Comparison of ENCODE assay signal across 14 cellular contexts in the genomic region with DNA sequence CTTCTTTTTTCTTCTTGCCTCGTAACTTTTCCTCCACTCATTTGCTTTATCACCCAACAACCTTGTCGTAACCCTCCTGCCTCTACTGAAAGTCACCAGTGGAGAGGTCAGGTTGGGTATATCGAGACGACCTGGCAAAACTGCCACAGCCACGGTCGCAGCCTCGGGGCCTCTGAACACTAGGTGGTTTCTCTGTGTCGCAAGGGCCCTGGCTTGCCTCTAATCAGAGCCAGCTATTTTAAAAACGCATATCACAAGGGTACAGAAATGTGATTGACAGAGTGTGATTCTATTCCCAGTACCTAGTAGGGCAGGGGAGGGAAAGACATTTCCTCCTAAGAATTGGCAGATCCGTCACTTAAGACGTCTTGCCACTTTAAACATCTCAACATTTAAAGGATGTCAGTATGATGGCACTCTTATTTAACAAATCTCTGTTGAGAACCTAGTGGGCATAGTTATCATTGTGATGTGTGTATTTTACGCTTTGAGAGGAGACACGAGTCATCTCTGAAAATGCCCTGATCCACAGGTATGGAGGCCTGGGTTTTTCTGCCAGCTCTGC.
DNase-seq lines count a peak whose midpoint lies in the region; ATAC-seq and TF ChIP-seq lines count a peak whose summit lies in the region.
"Had no signal": no experiment of that assay in that cellular context is flagged by ENCODE, and none has a peak within 500 bp of the region (broad histone marks: within the 10 kb centered on the region; RNA-seq: fewer than 3 reads in every experiment).

No MANE protein-coding gene starts in this region.

- H3K27me3 Mint-ChIP-seq in Caco-2 (ENCODE audit: insufficient read depth, unreplicated experiment), result no peaks in the 10 kb centered on the region

- H3K36me3 ChIP-seq in Caco-2 (ENCODE audit: control insufficient read depth, insufficient read depth, low read length) (peaks cover 14% of the 10 kb centered on the region), heart right ventricle (peaks cover 0 to 100% (median 32%) of the 10 kb centered on the region in 9 donors)

- peak; percentile 67 to 95 (median 82) for ATAC-seq in heart right ventricle
- peak; percentile 59 to 69 for ATAC-seq in right cardiac atrium
- ATAC-seq in sciatic nerve, result no peak
- ATAC-seq: HCT116 had no signal

- H3K9me3 ChIP-seq in Caco-2, result no peaks in the 10 kb centered on the region
- H3K9me3 ChIP-seq in heart right ventricle, result no peaks in the 10 kb centered on the region
- H3K9me3 ChIP-seq in right cardiac atrium (ENCODE audit: control insufficient read depth, low read length), result no peaks in the 10 kb centered on the region
- H3K9me3 ChIP-seq: BLaER1 had no signal

- no peaks in the 10 kb centered on the region for H3K4me1 ChIP-seq in Caco-2
- peaks cover 0 to 27% (median 0%) of the 10 kb centered on the region in 9 donors for H3K4me1 ChIP-seq in heart right ventricle
- H3K4me1 ChIP-seq in right cardiac atrium (ENCODE audit: control insufficient read depth, insufficient read depth, low read length), result no peaks in the 10 kb centered on the region
- H3K4me1 ChIP-seq: BLaER1 had no signal

- 53 to 65% methylated on average over 13 of the region's 13 CpGs for WGBS in heart right ventricle, 2 donors
- 70% methylated on average over 13 of the region's 13 CpGs for WGBS in right cardiac atrium

- H3K4me1 Mint-ChIP-seq in Caco-2 (ENCODE audit: low read depth, unreplicated experiment), result no peaks in the 10 kb centered on the region
- H3K4me1 Mint-ChIP-seq: CD8-positive, alpha-beta memory T cell had no signal

- H3K9me3 Mint-ChIP-seq in Caco-2 (ENCODE audit: unreplicated experiment), result no peaks in the 10 kb centered on the region
- H3K9me3 Mint-ChIP-seq: CD8-positive, alpha-beta memory T cell had no signal

- no peak for TF ChIP-seq CTCF in Caco-2 (IDR thresholded peaks at IDR 0.05; ENCODE audit: insufficient read depth in 1 of 2, low read depth in 1 of 2, low read length in 1 of 2, severe bottlenecking in 1 of 2, unreplicated experiment in 1 of 2)
- no peak for TF ChIP-seq CTCF in heart right ventricle (IDR thresholded peaks at IDR 0.05)

- H3K27me3 ChIP-seq in Caco-2 (replicated peaks; ENCODE audit: control insufficient read depth, insufficient read depth, low read length) (no peaks in the 10 kb centered on the region), heart right ventricle (no peaks in the 10 kb centered on the region), right cardiac atrium (ENCODE audit: control insufficient read depth, insufficient read depth) (no peaks in the 10 kb centered on the region)
- H3K27me3 ChIP-seq: BLaER1 had no signal

- H3K36me3 Mint-ChIP-seq in Caco-2 (ENCODE audit: insufficient read depth, unreplicated experiment), result peaks cover 95% of the 10 kb centered on the region
- H3K36me3 Mint-ChIP-seq: CD8-positive, alpha-beta memory T cell had no signal

- DNase-seq in Caco-2 (no peak), heart right ventricle (peak; percentile 34 to 54), right cardiac atrium (peak in 1 of 3 donors; percentile 62), putamen (ENCODE audit: low spot score) (peak; percentile 43), sciatic nerve (ENCODE audit: low spot score) (no peak), SHP77 (lab: John Stamatoyannopoulos, UW) (no peak), ureter (ENCODE audit: low spot score) (no peak)
- DNase-seq: 8988T; AML-193; CD8-positive, alpha-beta memory T cell; DMS 273 treated with DMSO at 0.1 percent for 48 hours; GM23248 had no signal

- H3K27ac Mint-ChIP-seq in Caco-2 (ENCODE audit: unreplicated experiment), result peak overlapping the region; percentile 2

- POLR2A ChIA-PET in Caco-2 (lab: Charles Lee), result no interaction called here

- no TSS peak for BruUV-seq in Caco-2 (replicated peaks; lab: Mats Ljungman, UMichigan)

- CTCF ChIA-PET in Caco-2 (lab: Charles Lee), result no interaction called here

- no peak overlapping the region for H3K4me3 Mint-ChIP-seq in Caco-2 (ENCODE audit: unreplicated experiment)
- H3K4me3 Mint-ChIP-seq: CD8-positive, alpha-beta memory T cell had no signal

- intact Hi-C loops in Caco-2 (cut with micrococcal nuclease; ENCODE audit: unreplicated experiment), result no loop called here
- intact Hi-C loops in heart right ventricle (cut with DNase I), result no loop called here
- intact Hi-C loops in right cardiac atrium (cut with DNase I), result loop anchor here in 1 of 4 donors (10.0 kb wide), 1 partner anchor 531 kb away; no protein-coding TSS in a partner anchor
- intact Hi-C loops in sciatic nerve (cut with DNase I), result no loop called here

- no peak overlapping the region for H3K4me3 ChIP-seq in Caco-2 (ENCODE audit: low read depth, low read length)
- H3K4me3 ChIP-seq in heart right ventricle, result no peak overlapping the region
- H3K4me3 ChIP-seq in right cardiac atrium (ENCODE audit: low read length), result no peak overlapping the region
- H3K4me3 ChIP-seq: BLaER1, GM23248 had no signal

- H3K27ac ChIP-seq in heart right ventricle (peak overlapping the region in 9 of 10 donors; percentile 31 to 76 (median 66)), right cardiac atrium (ENCODE audit: low read length) (peak overlapping the region; percentile 85)
- H3K27ac ChIP-seq: BLaER1, GM23248 had no signal

Comparison
In these comparisons a context has a peak if more than half of its experiments do, and no peak if none do; other contexts are left out.
1. DNase-seq: peak in heart right ventricle (2 of 2) and putamen (single experiment); none in Caco-2 (0 of 2), sciatic nerve (single experiment), SHP77 (0 of 2) and ureter (single experiment).